In the genomic region with DNA sequence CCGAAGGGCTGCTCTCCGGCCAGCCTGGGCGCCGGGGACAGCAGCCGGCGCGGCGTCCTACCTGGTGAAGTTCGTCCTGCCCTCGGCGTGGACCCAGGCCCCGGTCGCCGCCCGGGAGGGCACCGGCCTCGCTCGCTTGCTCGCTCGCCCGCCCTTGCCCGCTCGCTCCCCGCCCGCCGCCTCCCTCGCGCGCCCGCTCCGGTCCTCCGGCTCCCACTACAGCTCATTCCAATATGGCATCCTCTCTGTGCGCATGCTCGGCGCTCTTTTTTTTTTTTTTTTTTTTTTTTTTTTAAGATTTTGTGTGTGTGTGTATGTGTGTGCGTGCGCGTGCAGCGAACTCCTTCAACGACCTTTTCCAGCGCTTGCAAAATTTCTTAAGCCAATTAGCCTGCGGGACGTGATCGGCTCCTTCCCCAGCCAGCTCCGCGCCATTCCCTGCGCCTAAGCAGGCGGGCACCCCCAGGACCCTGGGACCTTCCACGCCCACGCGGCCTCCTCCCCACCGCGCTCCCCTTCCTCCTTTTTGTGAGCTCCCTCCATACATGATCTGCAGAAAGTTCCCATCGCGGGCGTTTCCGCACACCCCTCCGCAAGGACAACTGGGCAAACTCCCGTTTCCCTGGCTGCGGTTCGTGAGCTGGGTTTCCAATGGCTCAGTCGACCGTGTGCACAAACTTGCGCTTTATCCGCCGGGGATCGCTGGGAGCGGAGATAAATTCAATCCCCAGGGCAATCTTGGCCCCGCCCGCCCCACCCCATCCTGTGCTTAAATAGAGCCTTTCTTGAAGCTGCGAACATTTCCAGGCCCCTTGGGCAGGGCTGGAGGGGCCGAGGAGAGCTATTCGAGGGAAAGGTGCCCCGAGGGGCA, we compare ENCODE assay signal across 8 cellular contexts. TPM values are rescaled to one million over a fixed set of nuclear protein-coding genes. Genes with fewer than 3 reads are reported as not detected.
A peak's percentile ranks its signal among the peaks of the same experiment; 100 is the strongest.
DNase-seq lines count a peak whose midpoint lies in the region; ATAC-seq and TF ChIP-seq lines count a peak whose summit lies in the region.

A gene (minus strand): TSS at position 235 of the 871 bp plus-strand sequence. CDS start 29,136 bp downstream, outside the sequence.

- H3K36me3 Mint-ChIP-seq in activated naive CD8-positive, alpha-beta T cell treated with anti-CD3 and anti-CD28 coated beads, Interleukin-2, amount 50 U/mL, for 24 hours (ENCODE audit: low read depth), result peaks cover 6% of the 10 kb centered on the region

- peak within 1 kb of the TSS; percentile 92 for H3K27ac Mint-ChIP-seq in activated naive CD8-positive, alpha-beta T cell treated with anti-CD3 and anti-CD28 coated beads, Interleukin-2, amount 50 U/mL, for 24 hours

- no peaks in the 10 kb centered on the region for H3K9me3 Mint-ChIP-seq in activated naive CD8-positive, alpha-beta T cell treated with anti-CD3 and anti-CD28 coated beads, Interleukin-2, amount 50 U/mL, for 24 hours

- peaks cover 41% of the 10 kb centered on the region for H3K4me1 Mint-ChIP-seq in activated naive CD8-positive, alpha-beta T cell treated with anti-CD3 and anti-CD28 coated beads, Interleukin-2, amount 50 U/mL, for 24 hours

- peak; percentile 10 for DNase-seq in AG04450 (ENCODE audit: low read depth, low spot score)
- peak in 1 of 2 experiments; percentile 49 for DNase-seq in SJSA1 (ENCODE audit: low read depth in 1 of 2, low spot score in 2 of 2)
- DNase-seq in activated naive CD8-positive, alpha-beta T cell treated with anti-CD3 and anti-CD28 coated beads, Interleukin-2, amount 50 U/mL, for 24 hours, result peak; percentile 64
- DNase-seq in Right ventricle myocardium superior, result peak; percentile 78
- peak; percentile 98 for DNase-seq in osteoblast (ENCODE audit: insufficient read length, low spot score, missing footprints)
- DNase-seq in NCI-H2029 treated with DMSO at 0.1 percent for 48 hours (lab: John Stamatoyannopoulos, UW), result no peak

- intact Hi-C loops in Right ventricle myocardium superior (cut with DNase I), result no loop called here

- peak within 1 kb of the TSS; percentile 67 for H3K4me2 ChIP-seq in osteoblast (ENCODE audit: insufficient read depth, low read length)

- H4K20me1 ChIP-seq in osteoblast (ENCODE audit: insufficient read depth, low read length), result no peaks in the 10 kb centered on the region

- H3K27me3 ChIP-seq in AG04450 (ENCODE audit: control insufficient read depth, insufficient read depth, low read length) (peaks cover 49% of the 10 kb centered on the region), SJSA1 (replicated peaks) (peaks cover 73% of the 10 kb centered on the region), osteoblast (ENCODE audit: insufficient read depth, low read length) (peaks cover 42% of the 10 kb centered on the region)

- no peaks in the 10 kb centered on the region for H3K36me3 ChIP-seq in SJSA1
- no peaks in the 10 kb centered on the region for H3K36me3 ChIP-seq in osteoblast (ENCODE audit: insufficient read depth, low read length)

- H3K4me1 ChIP-seq in SJSA1 (replicated peaks), result peaks cover 18% of the 10 kb centered on the region
- H3K4me1 ChIP-seq in osteoblast (ENCODE audit: insufficient read depth, low read length), result no peaks in the 10 kb centered on the region

- peaks cover 14% of the 10 kb centered on the region; the same call in 1 of the 2 replicates for H3K9me3 ChIP-seq in AG04450 (ENCODE audit: control insufficient read depth, insufficient read depth, low read length)
- peaks cover 8% of the 10 kb centered on the region; the same call in 1 of the 2 replicates for H3K9me3 ChIP-seq in SJSA1 (replicated peaks)
- no peaks in the 10 kb centered on the region for H3K9me3 ChIP-seq in osteoblast (ENCODE audit: low read depth, low read length)

- peak within 1 kb of the TSS; percentile 35 for H2AFZ ChIP-seq in osteoblast (ENCODE audit: low read length)

- H3K27me3 Mint-ChIP-seq in activated naive CD8-positive, alpha-beta T cell treated with anti-CD3 and anti-CD28 coated beads, Interleukin-2, amount 50 U/mL, for 24 hours, result peaks cover 15% of the 10 kb centered on the region

- H3K79me2 ChIP-seq in osteoblast (ENCODE audit: insufficient read depth, low read length), result no peaks in the 10 kb centered on the region

- POLR2A ChIA-PET in AG04450 (lab: Yijun Ruan, JAX), result interaction anchor here (0.6 kb wide), 1 partner anchor 689 kb away, joined by 4 read pairs; no protein-coding TSS in a partner anchor

- peak within 1 kb of the TSS; percentile 67 for H3K4me3 ChIP-seq in AG04450 (ENCODE audit: low read depth, low read length)
- H3K4me3 ChIP-seq in SJSA1, result peak within 1 kb of the TSS; percentile 35
- peak within 1 kb of the TSS; percentile 63 for H3K4me3 ChIP-seq in osteoblast (ENCODE audit: insufficient read depth, low read length)

- H3K4me3 Mint-ChIP-seq in activated naive CD8-positive, alpha-beta T cell treated with anti-CD3 and anti-CD28 coated beads, Interleukin-2, amount 50 U/mL, for 24 hours, result peak within 1 kb of the TSS; percentile 89

- peak; percentile 32 for ATAC-seq in GM19023 (IDR thresholded peaks at IDR 0.05; ENCODE audit: unreplicated experiment)
- ATAC-seq in HG03460 (IDR thresholded peaks at IDR 0.05; ENCODE audit: unreplicated experiment), result peak; percentile 27
- ATAC-seq in activated naive CD8-positive, alpha-beta T cell treated with anti-CD3 and anti-CD28 coated beads, Interleukin-2, amount 50 U/mL, for 24 hours, result peak; percentile 17
- ATAC-seq in Right ventricle myocardium superior (ENCODE audit: poor library complexity), result peak; percentile 80

- CTCF ChIA-PET in AG04450 (lab: Charles Lee), result interaction anchor here (0.6 to 2.7 kb wide), 13 partner anchors 151 to 830 kb away, joined by 3 to 13 read pairs (median 4); no protein-coding TSS in a partner anchor

- TF ChIP-seq CTCF in AG04450 (IDR thresholded peaks at IDR 0.05; ENCODE audit: low read depth, low read length), result 0 out of 2 replicates have a peak, but pooled peaks have one; percentile 23
- no peak for TF ChIP-seq CTCF in osteoblast (IDR thresholded peaks at IDR 0.05; ENCODE audit: extremely low read depth, low read depth, low read length)

- no peak within 1 kb of the TSS for H3K27ac ChIP-seq in AG04450 (ENCODE audit: low read depth, low read length)
- H3K27ac ChIP-seq in SJSA1, result no peak within 1 kb of the TSS
- no peak within 1 kb of the TSS for H3K27ac ChIP-seq in osteoblast (ENCODE audit: low read depth, low read length)

RNA-seq across cellular contexts. Expression of the gene that starts here (rescaled TPM):
- polyA plus RNA-seq in AG04450 (2011; rRNA removed), result 1.3 and 1.4 TPM in 2 replicates
- polyA minus RNA-seq in AG04450 (2011; rRNA and poly(A)+ RNA removed), result 2.4 and 2.7 TPM in 2 replicates
- 0.03 and 0.05 TPM in 2 replicates for total RNA-seq in SJSA1 (2014; rRNA removed; shearing (Covaris generic))
- total RNA-seq in Right ventricle myocardium superior (9.4 TPM), osteoblast (under 0.01 TPM in 2 replicates)

Comparison
In these comparisons a context has a peak if more than half of its experiments do, and no peak if none do; other contexts are left out.
1. Peak in DNase-seq, H3K4me3 ChIP-seq and H3K4me2 ChIP-seq in osteoblast; RNA of the gene not detected or under 1 TPM.
2. ATAC-seq: peak in every context shown above with its lines; median percentile 80 in Right ventricle myocardium superior; 32 in GM19023; 27 in HG03460; 17 in activated naive CD8-positive, alpha-beta T cell treated with anti-CD3 and anti-CD28 coated beads, Interleukin-2, amount 50 U/mL, for 24 hours.